In genomic region chr13:21287331-21287907, GRCh38 we compare ENCODE assay signal across 2 cellular contexts.
TF ChIP-seq lines count a peak whose summit lies in the region.

No MANE protein-coding gene starts in this region.

TF ChIP-seq in GM23338, 12 proteins besides CTCF, POLR2A, EP300 and RAD21:
- TF ChIP-seq ZNF114 (CRISPR knock-in tag; IDR thresholded peaks at IDR 0.05) (no peak), JUNB (IDR thresholded peaks at IDR 0.05; ENCODE audit: unreplicated experiment) (no peak), REST (IDR thresholded peaks at IDR 0.05; ENCODE audit: unreplicated experiment) (no peak), POLR2AphosphoS5 (IDR thresholded peaks at IDR 0.05; ENCODE audit: low read depth) (no peak), ZNF462 (CRISPR knock-in tag; IDR thresholded peaks at IDR 0.05) (no peak), EZH2phosphoT487 (IDR thresholded peaks at IDR 0.05; ENCODE audit: unreplicated experiment) (no peak), NANOG (IDR thresholded peaks at IDR 0.05; ENCODE audit: borderline replicate concordance) (no peak), CREB1 (CRISPR knock-in tag; IDR thresholded peaks at IDR 0.05; ENCODE audit: low read depth) (no peak)
- TF ChIP-seq, protein P1, sequence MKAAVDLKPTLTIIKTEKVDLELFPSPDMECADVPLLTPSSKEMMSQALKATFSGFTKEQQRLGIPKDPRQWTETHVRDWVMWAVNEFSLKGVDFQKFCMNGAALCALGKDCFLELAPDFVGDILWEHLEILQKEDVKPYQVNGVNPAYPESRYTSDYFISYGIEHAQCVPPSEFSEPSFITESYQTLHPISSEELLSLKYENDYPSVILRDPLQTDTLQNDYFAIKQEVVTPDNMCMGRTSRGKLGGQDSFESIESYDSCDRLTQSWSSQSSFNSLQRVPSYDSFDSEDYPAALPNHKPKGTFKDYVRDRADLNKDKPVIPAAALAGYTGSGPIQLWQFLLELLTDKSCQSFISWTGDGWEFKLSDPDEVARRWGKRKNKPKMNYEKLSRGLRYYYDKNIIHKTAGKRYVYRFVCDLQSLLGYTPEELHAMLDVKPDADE (IDR thresholded peaks at IDR 0.05) = no peak

TF ChIP-seq in H1, 55 proteins besides CTCF, POLR2A, EP300 and RAD21:
- TF ChIP-seq, protein P2, sequence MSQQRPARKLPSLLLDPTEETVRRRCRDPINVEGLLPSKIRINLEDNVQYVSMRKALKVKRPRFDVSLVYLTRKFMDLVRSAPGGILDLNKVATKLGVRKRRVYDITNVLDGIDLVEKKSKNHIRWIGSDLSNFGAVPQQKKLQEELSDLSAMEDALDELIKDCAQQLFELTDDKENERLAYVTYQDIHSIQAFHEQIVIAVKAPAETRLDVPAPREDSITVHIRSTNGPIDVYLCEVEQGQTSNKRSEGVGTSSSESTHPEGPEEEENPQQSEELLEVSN (IDR thresholded peaks at IDR 0.05) = no peak
- TF ChIP-seq CHD2 (IDR thresholded peaks at IDR 0.05; ENCODE audit: low read length) (no peak), KDM4A (IDR thresholded peaks at IDR 0.05; ENCODE audit: low read depth, low read length, severe bottlenecking) (no peak), SIX5 (IDR thresholded peaks at IDR 0.05; ENCODE audit: low read depth, low read length) (no peak), JUN (IDR thresholded peaks at IDR 0.05; ENCODE audit: low read depth, low read length) (no peak), SIRT6 (IDR thresholded peaks at IDR 0.05; ENCODE audit: low read length) (no peak), MAFK (IDR thresholded peaks at IDR 0.05; ENCODE audit: low read depth, low read length) (no peak), CBX5 (IDR thresholded peaks at IDR 0.05; ENCODE audit: low read depth, low read length) (no peak), CEBPB (IDR thresholded peaks at IDR 0.05; ENCODE audit: low read depth, low read length) (no peak), SAP30 (IDR thresholded peaks at IDR 0.05; ENCODE audit: insufficient read depth, insufficient replicate concordance, low read length) (no peak), KDM1A (IDR thresholded peaks at IDR 0.05; ENCODE audit: borderline replicate concordance, low read length) (no peak), HDAC6 (IDR thresholded peaks at IDR 0.05; ENCODE audit: low read depth, low read length) (no peak), POLR2AphosphoS5 (IDR thresholded peaks at IDR 0.05; ENCODE audit: low read depth, low read length) (no peak), HDAC2 (IDR thresholded peaks at IDR 0.05; ENCODE audit: borderline replicate concordance in 1 of 2, low read depth in 2 of 2, low read length in 2 of 2) (no peak), TCF12 (IDR thresholded peaks at IDR 0.05; ENCODE audit: low read depth, low read length) (no peak), KDM5A (IDR thresholded peaks at IDR 0.05; ENCODE audit: low read length) (no peak), NRF1 (IDR thresholded peaks at IDR 0.05; ENCODE audit: low read depth, low read length) (no peak), BCL11A (IDR thresholded peaks at IDR 0.05; ENCODE audit: low read depth in 2 of 2, low read length in 2 of 2) (no peak)
- TF ChIP-seq, protein P3, sequence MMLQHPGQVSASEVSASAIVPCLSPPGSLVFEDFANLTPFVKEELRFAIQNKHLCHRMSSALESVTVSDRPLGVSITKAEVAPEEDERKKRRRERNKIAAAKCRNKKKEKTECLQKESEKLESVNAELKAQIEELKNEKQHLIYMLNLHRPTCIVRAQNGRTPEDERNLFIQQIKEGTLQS (IDR thresholded peaks at IDR 0.05; ENCODE audit: insufficient read depth, low read depth, low read length) = no peak
